Comparison of ENCODE assay signal across 6 cellular contexts in genomic region chr17:82038741-82039409, GRCh38. TPM values are rescaled to one million over a fixed set of nuclear protein-coding genes. Genes with fewer than 3 reads are reported as not detected.
DNase-seq lines count a peak whose midpoint lies in the region; ATAC-seq and TF ChIP-seq lines count a peak whose summit lies in the region.
"Not testable (repeated sequence)": the region's sequence is repeated elsewhere in the genome, so short reads cannot be mapped to it uniquely, and the experiment has no call there.

No MANE protein-coding gene starts in this region.

- H3K27me3 Mint-ChIP-seq in T-helper 17 cell; activated naive CD8-positive, alpha-beta T cell; natural killer cell (ENCODE audit: low read depth in 2 of 2); type B pancreatic cell: not testable (repeated sequence)

- not testable (repeated sequence) for H3K4me3 Mint-ChIP-seq in T-helper 17 cell
- H3K4me3 Mint-ChIP-seq in activated naive CD8-positive, alpha-beta T cell: peak overlapping the region; percentile 20
- H3K4me3 Mint-ChIP-seq in natural killer cell (peak overlapping the region; percentile 49), type B pancreatic cell (peak overlapping the region; percentile 26)

- DNase-seq in GM12865 (ENCODE audit: low read depth): peak; percentile 35
- DNase-seq in T-helper 17 cell; natural killer cell; type B pancreatic cell (ENCODE audit: extremely low spot score, unreplicated experiment): not testable (repeated sequence)
- DNase-seq in fibroblast of villous mesenchyme (ENCODE audit: low read depth): peak; percentile 25

- H3K36me3 Mint-ChIP-seq in T-helper 17 cell (ENCODE audit: low read depth); activated naive CD8-positive, alpha-beta T cell; natural killer cell; type B pancreatic cell: not testable (repeated sequence)

- intact Hi-C loops in natural killer cell (cut with micrococcal nuclease): loop anchor here (5.0 kb wide), 1 partner anchor 77 kb away; the partner anchor contains the start of gene NOTUM

- peak overlapping the region; percentile 1 for H3K27ac Mint-ChIP-seq in T-helper 17 cell
- H3K27ac Mint-ChIP-seq in activated naive CD8-positive, alpha-beta T cell; natural killer cell; type B pancreatic cell: not testable (repeated sequence)

- H3K4me3 ChIP-seq in GM12865 (ENCODE audit: low read depth, low read length); fibroblast of villous mesenchyme (ENCODE audit: low read depth, low read length): not testable (repeated sequence)

- ATAC-seq in T-helper 17 cell, natural killer cell: not testable (repeated sequence)

- not testable (repeated sequence) for TF ChIP-seq CTCF in GM12865 (IDR thresholded peaks at IDR 0.05; ENCODE audit: insufficient read depth, low read depth, low read length, missing control alignments); fibroblast of villous mesenchyme (IDR thresholded peaks at IDR 0.05; ENCODE audit: insufficient read depth, low read depth, low read length); natural killer cell (IDR thresholded peaks at IDR 0.05); type B pancreatic cell (conservative IDR thresholded peaks at IDR 0.05)

- not testable (repeated sequence) for H3K9me3 ChIP-seq in T-helper 17 cell (ENCODE audit: control insufficient read depth, low read length, poor library complexity, severe bottlenecking)

- H3K9me3 Mint-ChIP-seq in activated naive CD8-positive, alpha-beta T cell (ENCODE audit: low read depth); natural killer cell; type B pancreatic cell: not testable (repeated sequence)

- not testable (repeated sequence) for H3K4me1 Mint-ChIP-seq in T-helper 17 cell
- peaks cover 21% of the 10 kb centered on the region for H3K4me1 Mint-ChIP-seq in activated naive CD8-positive, alpha-beta T cell (ENCODE audit: low read depth)
- H3K4me1 Mint-ChIP-seq in natural killer cell: peaks cover 7 to 22% of the 10 kb centered on the region in 2 donors
- peaks cover 17% of the 10 kb centered on the region for H3K4me1 Mint-ChIP-seq in type B pancreatic cell (ENCODE audit: unreplicated experiment)

RNA-seq across cellular contexts. Expression of gene DCXR, which starts 1.4 kb away (rescaled TPM):
- total RNA-seq in T-helper 17 cell (10 to 100 TPM; 55.6 to 77.5 TPM), fibroblast of villous mesenchyme (40.6 and 51.9 TPM in 2 replicates), natural killer cell (100 to 1,000 TPM in 2 of 3 donors, 10 to 100 TPM in 1; 93.9 to 171 (median 145) TPM), type B pancreatic cell (ENCODE audit: low replicate concordance) (158 and 175 TPM in 2 replicates)

RNA-seq across cellular contexts. Expression of gene RAC3, which starts 7.4 kb away (rescaled TPM):
- 1 to 10 TPM; 2.6 to 3.1 TPM for total RNA-seq in T-helper 17 cell
- 6.4 and 9.1 TPM in 2 replicates for total RNA-seq in fibroblast of villous mesenchyme
- 1 to 10 TPM in 2 of 3 donors, under 1 TPM in 1; 0.61 to 2.2 (median 2.1) TPM for total RNA-seq in natural killer cell
- total RNA-seq in type B pancreatic cell (ENCODE audit: low replicate concordance): 41.7 and 51.7 TPM in 2 replicates

RNA-seq across cellular contexts. Expression of gene RFNG, which starts 12.7 kb away (rescaled TPM):
- total RNA-seq in T-helper 17 cell (10 to 100 TPM; 26.5 to 28.3 TPM), fibroblast of villous mesenchyme (39.6 and 47.5 TPM in 2 replicates), natural killer cell (10 to 100 TPM; 22.7 to 26.7 (median 23.2) TPM), type B pancreatic cell (ENCODE audit: low replicate concordance) (35.9 and 43.4 TPM in 2 replicates)

RNA-seq across cellular contexts. Expression of gene GPS1, which starts 12.8 kb away (rescaled TPM):
- total RNA-seq in T-helper 17 cell (10 to 100 TPM; 63.2 to 66.1 TPM), fibroblast of villous mesenchyme (104 and 109 TPM in 2 replicates), natural killer cell (10 to 100 TPM; 78.9 to 87.6 (median 85.3) TPM), type B pancreatic cell (ENCODE audit: low replicate concordance) (111 and 112 TPM in 2 replicates)

RNA-seq across cellular contexts. Expression of gene LRRC45, which starts 15.8 kb away (rescaled TPM):
- total RNA-seq in T-helper 17 cell (10 to 100 TPM; 12.9 to 13.5 TPM), fibroblast of villous mesenchyme (12.9 and 13.4 TPM in 2 replicates), natural killer cell (10 to 100 TPM; 15.9 to 21.6 (median 16.8) TPM), type B pancreatic cell (ENCODE audit: low replicate concordance) (27.6 and 29.4 TPM in 2 replicates)
